In genomic region chr6:94446120-94446519, GRCh38 we compare ENCODE assay signal across 23 cellular contexts.
"Had no signal": no experiment of that assay in that cellular context is flagged by ENCODE, and none has a peak within 500 bp of the region (broad histone marks: within the 10 kb centered on the region; RNA-seq: fewer than 3 reads in every experiment).

No MANE protein-coding gene starts in this region.

- FAIRE-seq: colon, endothelial cell of umbilical vein, frontal cortex, islet of Langerhans, keratinocyte had no signal

- DNase-seq: dermis blood vessel endothelial cell; dorsolateral prefrontal cortex; effector CD4-positive, alpha-beta T cell; effector memory CD4-positive, alpha-beta T cell; foreskin keratinocyte; heart left ventricle; hypothalamus; left cardiac atrium; left lung; left ventricle myocardium superior; lower lobe of right lung; mesenchymal stem cell; midbrain; naive thymus-derived CD4-positive, alpha-beta T cell had no signal

- ATAC-seq: foreskin keratinocyte; gastroesophageal sphincter; heart left ventricle; left cardiac atrium; left lung; left ventricle myocardium superior; lower lobe of right lung; naive thymus-derived CD4-positive, alpha-beta T cell had no signal

- H3K36me3 Mint-ChIP-seq: naive thymus-derived CD4-positive, alpha-beta T cell had no signal

- H3K9me3 ChIP-seq: esophagus muscularis mucosa, gastroesophageal sphincter, heart left ventricle, left lung, lower lobe of right lung had no signal

- H3K4me2 ChIP-seq: hepatocyte had no signal

- H3K27ac ChIP-seq: coronary artery, dorsolateral prefrontal cortex, esophagus muscularis mucosa, foreskin keratinocyte, gastroesophageal sphincter, heart left ventricle, hepatocyte, left lung, lower lobe of right lung had no signal

- H3K27me3 ChIP-seq: dorsolateral prefrontal cortex, esophagus muscularis mucosa, foreskin keratinocyte, gastroesophageal sphincter, heart left ventricle, hepatocyte, left lung had no signal

- H3K27ac Mint-ChIP-seq: naive thymus-derived CD4-positive, alpha-beta T cell had no signal

- H3K36me3 ChIP-seq: esophagus muscularis mucosa, gastroesophageal sphincter, heart left ventricle, left lung, lower lobe of right lung had no signal

- H3K4me3 Mint-ChIP-seq: naive thymus-derived CD4-positive, alpha-beta T cell had no signal

- H3K27me3 Mint-ChIP-seq: naive thymus-derived CD4-positive, alpha-beta T cell had no signal

- H3K4me1 ChIP-seq: esophagus muscularis mucosa, foreskin keratinocyte, gastroesophageal sphincter, heart left ventricle, left lung, lower lobe of right lung had no signal

- H3K4me3 ChIP-seq: coronary artery, dorsolateral prefrontal cortex, esophagus muscularis mucosa, gastroesophageal sphincter, heart left ventricle, hepatocyte, left lung, lower lobe of right lung had no signal

- H2AFZ ChIP-seq: hepatocyte had no signal

- H3K4me1 Mint-ChIP-seq: naive thymus-derived CD4-positive, alpha-beta T cell had no signal

- H3K79me2 ChIP-seq: hepatocyte had no signal
